16 cellular contexts compared by ENCODE assay signal in the genomic region with DNA sequence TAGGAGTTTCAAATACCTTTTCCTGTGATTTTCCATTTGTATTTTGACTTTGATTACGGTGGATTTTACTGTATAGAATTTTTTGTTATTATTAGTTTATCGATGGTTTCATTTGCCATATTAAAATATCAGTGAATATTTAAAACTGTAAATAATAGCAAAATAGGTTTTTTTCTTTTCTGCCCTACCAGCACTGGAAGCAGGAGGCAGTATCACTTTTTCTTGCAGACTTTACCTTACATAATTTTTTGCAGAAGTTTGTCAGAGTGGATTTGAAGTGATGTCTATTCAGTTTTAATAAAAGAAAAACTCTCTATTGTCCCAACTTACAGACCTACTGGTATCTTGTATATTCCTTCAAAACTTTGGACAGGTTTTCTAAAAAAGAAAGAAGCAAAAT.
A peak's percentile ranks its signal among the peaks of the same experiment; 100 is the strongest.
DNase-seq lines count a peak whose midpoint lies in the region; TF ChIP-seq lines count a peak whose summit lies in the region.
"Had no signal": no experiment of that assay in that cellular context is flagged by ENCODE, and none has a peak within 500 bp of the region (broad histone marks: within the 10 kb centered on the region; RNA-seq: fewer than 3 reads in every experiment).

No MANE protein-coding gene starts in this region.

- no peaks in the 10 kb centered on the region for H3K9me3 ChIP-seq in PC-9 (ENCODE audit: insufficient read depth, low read depth)
- H3K9me3 ChIP-seq: SJCRH30 had no signal

- no peak overlapping the region for H3K4me2 ChIP-seq in PC-9

- H3F3A ChIP-seq in PC-9 (ENCODE audit: insufficient read depth, low read depth) = no peaks in the 10 kb centered on the region

- no peak for DNase-seq in AG09309 (ENCODE audit: low read depth)
- DNase-seq in PC-9 = no peak
- no peak for DNase-seq in epithelial cell of esophagus (ENCODE audit: low read depth)
- no peak for DNase-seq in kidney epithelial cell (ENCODE audit: low read depth)
- no peak for DNase-seq in G401 (ENCODE audit: low spot score)
- no peak for DNase-seq in dedifferentiated amniotic fluid mesenchymal stem cell (ENCODE audit: extremely low spot score)
- no peak for DNase-seq in NCI-H748 treated with DMSO at 0.1 percent for 48 hours (lab: John Stamatoyannopoulos, UW)
- DNase-seq in islet precursor cell = no peak
- DNase-seq: COR-L47; DMS153; NCI-H1105 treated with DMSO at 0.1 percent for 48 hours; NCI-H187; NCI-H526 treated with DMSO at 0.1 percent for 48 hours; NK-92 treated with Interleukin-12 subunit alpha and Interleukin-12 subunit beta, amount 100 ng/mL, for 24 hours; OCI-M1; SJCRH30 had no signal

- H2AFZ ChIP-seq in PC-9 = no peak overlapping the region

- no peaks in the 10 kb centered on the region for H3K9me2 ChIP-seq in PC-9 (ENCODE audit: insufficient read depth)

- intact Hi-C loops in PC-9 (cut with micrococcal nuclease; ENCODE audit: unreplicated experiment) = no loop called here

- H4K20me1 ChIP-seq in PC-9 (ENCODE audit: insufficient read depth) = no peaks in the 10 kb centered on the region

- BruUV-seq in PC-9 (replicated peaks; lab: Mats Ljungman, UMichigan) = no TSS peak

- no peaks in the 10 kb centered on the region for H3K4me1 ChIP-seq in PC-9 (replicated peaks; ENCODE audit: insufficient read depth)
- H3K4me1 ChIP-seq: SJCRH30 had no signal

- H3K27ac ChIP-seq in PC-9 = no peak overlapping the region
- H3K27ac ChIP-seq: SJCRH30 had no signal

- H3K27me3 ChIP-seq in PC-9 (ENCODE audit: insufficient read depth, low read depth) (no peaks in the 10 kb centered on the region), kidney epithelial cell (ENCODE audit: control insufficient read depth, insufficient read depth, low read length) (no peaks in the 10 kb centered on the region)
- H3K27me3 ChIP-seq: SJCRH30 had no signal

- H3K36me3 ChIP-seq in PC-9 (ENCODE audit: low read depth) = no peaks in the 10 kb centered on the region
- H3K36me3 ChIP-seq in kidney epithelial cell (ENCODE audit: control insufficient read depth, insufficient read depth, low read length) = no peaks in the 10 kb centered on the region
- H3K36me3 ChIP-seq: SJCRH30 had no signal

- CTCF ChIA-PET in PC-9 (lab: Charles Lee) = no interaction called here

- TF ChIP-seq CTCF in AG09309 (IDR thresholded peaks at IDR 0.05; ENCODE audit: control insufficient read depth, insufficient read depth, low read depth, low read length, missing control alignments) = peak; percentile 8
- peak; percentile 25; the same call in 1 of the 2 replicates for TF ChIP-seq CTCF in PC-9 (conservative IDR thresholded peaks at IDR 0.05)
- peak; percentile 28 for TF ChIP-seq CTCF in epithelial cell of esophagus (IDR thresholded peaks at IDR 0.05; ENCODE audit: insufficient read depth, low read depth, low read length, missing control alignments)
- TF ChIP-seq CTCF in kidney epithelial cell (IDR thresholded peaks at IDR 0.05; ENCODE audit: insufficient read depth, low read length, poor library complexity, severe bottlenecking) = peak; percentile 9

- POLR2A ChIA-PET in PC-9 (lab: Charles Lee; ENCODE audit: unreplicated experiment) = no interaction called here

- no peaks in the 10 kb centered on the region for H3K79me2 ChIP-seq in PC-9 (ENCODE audit: low read depth)

- no peak overlapping the region for H3K4me3 ChIP-seq in AG09309 (ENCODE audit: control insufficient read depth, low read depth, low read length)
- no peak overlapping the region for H3K4me3 ChIP-seq in PC-9
- no peak overlapping the region for H3K4me3 ChIP-seq in epithelial cell of esophagus (ENCODE audit: low read length)
- no peak overlapping the region for H3K4me3 ChIP-seq in kidney epithelial cell (ENCODE audit: low read depth, low read length)
- H3K4me3 ChIP-seq: SJCRH30 had no signal

- in situ Hi-C loops in G401 (cut with HindIII; ENCODE audit: low sequenced_read_pairs) = no loop called here
